Comparison of ENCODE assay signal across 26 cellular contexts in genomic region chr5:43683884-43684471, GRCh38.
DNase-seq lines count a peak whose midpoint lies in the region; ATAC-seq and TF ChIP-seq lines count a peak whose summit lies in the region.
"Had no signal": no experiment of that assay in that cellular context is flagged by ENCODE, and none has a peak within 500 bp of the region (broad histone marks: within the 10 kb centered on the region; RNA-seq: fewer than 3 reads in every experiment).

No MANE protein-coding gene starts in this region.

- POLR2A ChIA-PET in activated CD8-positive, alpha-beta T cell treated with anti-CD3 and anti-CD28 coated beads for 36 hours (lab: Charles Lee), result no interaction called here
- POLR2A ChIA-PET in activated CD8-positive, alpha-beta T cell treated with anti-CD3 and anti-CD28 coated beads, Interleukin-2, amount 10 ng/mL, durations not matched to agents 7 days and 5 days (lab: Charles Lee), result no interaction called here

- in situ Hi-C loops in transverse colon (cut with MboI; ENCODE audit: low pct_ligation_motif_present in 1 of 4, low pct_unique_long_range_greater_than_20kb in 1 of 4, low sequenced_read_pairs in 3 of 4), result no loop called here

- no peaks in the 10 kb centered on the region for H3K9me3 ChIP-seq in transverse colon
- H3K9me3 ChIP-seq: ovary had no signal

- peaks cover 3% of the 10 kb centered on the region for H3K9me3 Mint-ChIP-seq in activated CD8-positive, alpha-beta T cell treated with anti-CD3 and anti-CD28 coated beads for 36 hours
- peaks cover 6% of the 10 kb centered on the region for H3K9me3 Mint-ChIP-seq in activated CD8-positive, alpha-beta T cell treated with anti-CD3 and anti-CD28 coated beads, Interleukin-2, amount 10 ng/mL, durations not matched to agents 7 days and 5 days (ENCODE audit: insufficient read depth)
- H3K9me3 Mint-ChIP-seq in natural killer cell treated with Interleukin-12 subunit alpha and Interleukin-12 subunit beta and Interleukin-15 and Interleukin-18, amount 100 ng/mL, for 72 hours, result no peaks in the 10 kb centered on the region
- no peaks in the 10 kb centered on the region for H3K9me3 Mint-ChIP-seq in immature natural killer cell
- H3K9me3 Mint-ChIP-seq: activated B cell treated with CpG ODN at 0.5 μM for 24 hours; activated naive CD4-positive, alpha-beta T cell treated with anti-CD3 and anti-CD28 coated beads for 36 hours; effector memory CD8-positive, alpha-beta T cell; HFFc6 had no signal

- no peak for TF ChIP-seq EP300 in transverse colon (IDR thresholded peaks at IDR 0.05; ENCODE audit: low read depth)

- CTCF ChIA-PET in activated CD8-positive, alpha-beta T cell treated with anti-CD3 and anti-CD28 coated beads for 36 hours (lab: Charles Lee), result interaction anchor here (1.2 to 1.4 kb wide), 2 partner anchors 24 to 53 kb away, joined by 3 to 4 read pairs; no protein-coding TSS in a partner anchor
- CTCF ChIA-PET in activated CD8-positive, alpha-beta T cell treated with anti-CD3 and anti-CD28 coated beads, Interleukin-2, amount 10 ng/mL, durations not matched to agents 7 days and 5 days (lab: Charles Lee), result interaction anchor here (1.2 kb wide), 1 partner anchor 52 kb away, joined by 4 read pairs; no protein-coding TSS in a partner anchor

- H3K27ac ChIP-seq in coronary artery (peak overlapping the region; percentile 81 to 82), rectal smooth muscle tissue (ENCODE audit: low read depth, low read length) (peak overlapping the region; percentile 14), transverse colon (peak overlapping the region; percentile 3 to 37 (median 28))
- H3K27ac ChIP-seq: ovary had no signal

- H3K36me3 Mint-ChIP-seq in activated CD8-positive, alpha-beta T cell treated with anti-CD3 and anti-CD28 coated beads for 36 hours (ENCODE audit: low read depth), result peaks cover 41% of the 10 kb centered on the region
- peaks cover 43% of the 10 kb centered on the region for H3K36me3 Mint-ChIP-seq in activated CD8-positive, alpha-beta T cell treated with anti-CD3 and anti-CD28 coated beads, Interleukin-2, amount 10 ng/mL, durations not matched to agents 7 days and 5 days (ENCODE audit: low read depth)
- peaks cover 4% of the 10 kb centered on the region for H3K36me3 Mint-ChIP-seq in natural killer cell treated with Interleukin-12 subunit alpha and Interleukin-12 subunit beta and Interleukin-15 and Interleukin-18, amount 100 ng/mL, for 72 hours
- peaks cover 7 to 32% (median 24%) of the 10 kb centered on the region in 3 donors for H3K36me3 Mint-ChIP-seq in immature natural killer cell

- no peak for TF ChIP-seq CTCF in activated CD8-positive, alpha-beta T cell treated with anti-CD3 and anti-CD28 coated beads for 36 hours (IDR thresholded peaks at IDR 0.05)
- TF ChIP-seq CTCF in coronary artery (IDR thresholded peaks at IDR 0.05) (no peak), transverse colon (IDR thresholded peaks at IDR 0.05) (no peak)

- no peak for TF ChIP-seq POLR2A in transverse colon (IDR thresholded peaks at IDR 0.05)

- H3K4me3 ChIP-seq in coronary artery (no peak overlapping the region), rectal smooth muscle tissue (ENCODE audit: low read length) (no peak overlapping the region), transverse colon (no peak overlapping the region)
- H3K4me3 ChIP-seq: ovary had no signal

- H3K27ac Mint-ChIP-seq in activated CD8-positive, alpha-beta T cell treated with anti-CD3 and anti-CD28 coated beads for 36 hours, result no peak overlapping the region
- H3K27ac Mint-ChIP-seq in activated CD8-positive, alpha-beta T cell treated with anti-CD3 and anti-CD28 coated beads, Interleukin-2, amount 10 ng/mL, durations not matched to agents 7 days and 5 days, result no peak overlapping the region
- no peak overlapping the region for H3K27ac Mint-ChIP-seq in natural killer cell treated with Interleukin-12 subunit alpha and Interleukin-12 subunit beta and Interleukin-15 and Interleukin-18, amount 100 ng/mL, for 72 hours
- peak overlapping the region in 3 of 6 donors; percentile 3 to 43 (median 4) for H3K27ac Mint-ChIP-seq in immature natural killer cell
- H3K27ac Mint-ChIP-seq: activated B cell treated with CpG ODN at 0.5 μM for 24 hours; activated naive CD4-positive, alpha-beta T cell treated with anti-CD3 and anti-CD28 coated beads for 36 hours; effector memory CD8-positive, alpha-beta T cell; HFFc6 had no signal

- peak; percentile 9 for DNase-seq in activated CD8-positive, alpha-beta T cell treated with anti-CD3 and anti-CD28 coated beads for 36 hours
- DNase-seq in activated CD8-positive, alpha-beta T cell treated with anti-CD3 and anti-CD28 coated beads, Interleukin-2, amount 10 ng/mL, durations not matched to agents 7 days and 5 days, result no peak
- DNase-seq in coronary artery (ENCODE audit: low spot score) (no peak), transverse colon (no peak), immature natural killer cell (no peak)
- no peak for DNase-seq in natural killer cell treated with Interleukin-12 subunit alpha and Interleukin-12 subunit beta and Interleukin-15 and Interleukin-18, amount 100 ng/mL, for 72 hours (ENCODE audit: low spot score)
- DNase-seq: activated B cell treated with CpG ODN at 0.5 μM for 24 hours; activated CD8-positive, alpha-beta memory T cell treated with anti-CD3 and anti-CD28 coated beads for 24 hours; activated naive CD4-positive, alpha-beta T cell treated with anti-CD3 and anti-CD28 coated beads for 36 hours; activated T-cell treated with anti-CD3 and anti-CD28 coated beads, Interleukin-2, amount 50 U/mL, for 4 hours; AML-193; DMS79 treated with DMSO at 0.1 percent for 48 hours; effector memory CD8-positive, alpha-beta T cell; HFFc6; left cardiac atrium; naive thymus-derived CD4-positive, alpha-beta T cell; NCI-H1092; NCI-H187 treated with DMSO at 0.1 percent for 48 hours; NCI-H2227 treated with DMSO at 0.1 percent for 48 hours; NCI-H82; OCI-M1; ovary; T1000; trophoblast cell had no signal

- H3K4me1 ChIP-seq in rectal smooth muscle tissue (ENCODE audit: control insufficient read depth, insufficient read depth, low read length) (no peaks in the 10 kb centered on the region), transverse colon (peaks cover 0 to 15% (median 2%) of the 10 kb centered on the region in 4 donors)

- 72 to 83% methylated on average over 3 to 4 of the region's 4 CpGs for WGBS in transverse colon (ENCODE audit: low coverage in 1 of 2), 2 donors

- H3K4me1 Mint-ChIP-seq in activated CD8-positive, alpha-beta T cell treated with anti-CD3 and anti-CD28 coated beads for 36 hours (ENCODE audit: low read depth), result peaks cover 13% of the 10 kb centered on the region
- H3K4me1 Mint-ChIP-seq in activated CD8-positive, alpha-beta T cell treated with anti-CD3 and anti-CD28 coated beads, Interleukin-2, amount 10 ng/mL, durations not matched to agents 7 days and 5 days (ENCODE audit: low read depth), result no peaks in the 10 kb centered on the region
- H3K4me1 Mint-ChIP-seq in natural killer cell treated with Interleukin-12 subunit alpha and Interleukin-12 subunit beta and Interleukin-15 and Interleukin-18, amount 100 ng/mL, for 72 hours (ENCODE audit: low read depth in 2 of 2), result peaks cover 0 to 6% of the 10 kb centered on the region in 2 donors
- H3K4me1 Mint-ChIP-seq in immature natural killer cell, result peaks cover 11 to 26% of the 10 kb centered on the region in 2 donors
- H3K4me1 Mint-ChIP-seq: activated B cell treated with CpG ODN at 0.5 μM for 24 hours had no signal

- ATAC-seq in activated CD8-positive, alpha-beta T cell treated with anti-CD3 and anti-CD28 coated beads for 36 hours, result no peak
- ATAC-seq in activated CD8-positive, alpha-beta T cell treated with anti-CD3 and anti-CD28 coated beads, Interleukin-2, amount 10 ng/mL, durations not matched to agents 7 days and 5 days, result no peak
- no peak for ATAC-seq in natural killer cell treated with Interleukin-12 subunit alpha and Interleukin-12 subunit beta and Interleukin-15 and Interleukin-18, amount 100 ng/mL, for 72 hours
- ATAC-seq in HG03280 (IDR thresholded peaks at IDR 0.05; ENCODE audit: unreplicated experiment), result no peak
- ATAC-seq: activated T-cell treated with anti-CD3 and anti-CD28 coated beads, Interleukin-2, amount 50 U/mL, for 4 hours; effector memory CD8-positive, alpha-beta T cell; naive thymus-derived CD4-positive, alpha-beta T cell had no signal

- no peak overlapping the region for H3K9ac ChIP-seq in rectal smooth muscle tissue (ENCODE audit: low read length)

- H3K4me3 Mint-ChIP-seq in activated CD8-positive, alpha-beta T cell treated with anti-CD3 and anti-CD28 coated beads for 36 hours, result no peak overlapping the region
- H3K4me3 Mint-ChIP-seq in activated CD8-positive, alpha-beta T cell treated with anti-CD3 and anti-CD28 coated beads, Interleukin-2, amount 10 ng/mL, durations not matched to agents 7 days and 5 days, result no peak overlapping the region
- H3K4me3 Mint-ChIP-seq in natural killer cell treated with Interleukin-12 subunit alpha and Interleukin-12 subunit beta and Interleukin-15 and Interleukin-18, amount 100 ng/mL, for 72 hours, result no peak overlapping the region
- no peak overlapping the region for H3K4me3 Mint-ChIP-seq in immature natural killer cell
- H3K4me3 Mint-ChIP-seq: activated B cell treated with CpG ODN at 0.5 μM for 24 hours; activated naive CD4-positive, alpha-beta T cell treated with anti-CD3 and anti-CD28 coated beads for 36 hours; activated T-cell treated with anti-CD3 and anti-CD28 coated beads, Interleukin-2, amount 50 U/mL, for 4 hours; effector memory CD8-positive, alpha-beta T cell; HFFc6; naive thymus-derived CD4-positive, alpha-beta T cell had no signal

- no peaks in the 10 kb centered on the region for H3K27me3 ChIP-seq in rectal smooth muscle tissue (ENCODE audit: control insufficient read depth, insufficient read depth, low read length)
- H3K27me3 ChIP-seq in transverse colon, result no peaks in the 10 kb centered on the region
- H3K27me3 ChIP-seq: ovary had no signal

- H3K27me3 Mint-ChIP-seq in activated CD8-positive, alpha-beta T cell treated with anti-CD3 and anti-CD28 coated beads for 36 hours, result no peaks in the 10 kb centered on the region
- no peaks in the 10 kb centered on the region for H3K27me3 Mint-ChIP-seq in activated CD8-positive, alpha-beta T cell treated with anti-CD3 and anti-CD28 coated beads, Interleukin-2, amount 10 ng/mL, durations not matched to agents 7 days and 5 days (ENCODE audit: low read depth)
- H3K27me3 Mint-ChIP-seq in natural killer cell treated with Interleukin-12 subunit alpha and Interleukin-12 subunit beta and Interleukin-15 and Interleukin-18, amount 100 ng/mL, for 72 hours, result no peaks in the 10 kb centered on the region
- peaks cover 0 to 2% (median 0%) of the 10 kb centered on the region in 3 donors for H3K27me3 Mint-ChIP-seq in immature natural killer cell (ENCODE audit: low read depth in 3 of 3)
- H3K27me3 Mint-ChIP-seq: activated B cell treated with CpG ODN at 0.5 μM for 24 hours; effector memory CD8-positive, alpha-beta T cell; naive thymus-derived CD4-positive, alpha-beta T cell had no signal

- H3K36me3 ChIP-seq in rectal smooth muscle tissue (ENCODE audit: control insufficient read depth, insufficient read depth, low read length) (peaks cover 2% of the 10 kb centered on the region), transverse colon (peaks cover 0 to 13% (median 3%) of the 10 kb centered on the region in 4 donors)
- H3K36me3 ChIP-seq: ovary had no signal

- intact Hi-C loops in activated CD8-positive, alpha-beta T cell treated with anti-CD3 and anti-CD28 coated beads for 36 hours (cut with micrococcal nuclease), result no loop called here
- intact Hi-C loops in transverse colon (cut with DNase I; ENCODE audit: low total_unique reads), result no loop called here

Comparison
In these comparisons a context has a peak if more than half of its experiments do, and no peak if none do; other contexts are left out.
1. H3K27ac ChIP-seq: peak in every context shown above with its lines; median percentile 82 in coronary artery; 28 in transverse colon; 14 in rectal smooth muscle tissue.